In genomic region chr10:21954132-21954531, GRCh38 we compare ENCODE assay signal across 13 cellular contexts.
DNase-seq lines count a peak whose midpoint lies in the region; ATAC-seq and TF ChIP-seq lines count a peak whose summit lies in the region.
"Had no signal": no experiment of that assay in that cellular context is flagged by ENCODE, and none has a peak within 500 bp of the region (broad histone marks: within the 10 kb centered on the region; RNA-seq: fewer than 3 reads in every experiment).

No MANE protein-coding gene starts in this region.

- H3K4me1 ChIP-seq in adipocyte (ENCODE audit: control insufficient read depth, insufficient read depth, low read length), result peaks cover 3% of the 10 kb centered on the region
- H3K4me1 ChIP-seq: breast epithelium, parathyroid adenoma had no signal

- H3K9ac ChIP-seq in adipocyte (ENCODE audit: low read length), result peak overlapping the region; percentile 20
- H3K9ac ChIP-seq: parathyroid adenoma had no signal

- H3K36me3 ChIP-seq in GM06990 (ENCODE audit: control insufficient read depth, insufficient read depth, low read length), result no peaks in the 10 kb centered on the region
- no peaks in the 10 kb centered on the region for H3K36me3 ChIP-seq in adipocyte (ENCODE audit: control insufficient read depth, insufficient read depth, low read length, severe bottlenecking)
- H3K36me3 ChIP-seq: breast epithelium, MG63 had no signal

- H3K27me3 ChIP-seq in GM06990 (replicated peaks; ENCODE audit: control insufficient read depth, insufficient read depth, low read length) (no peaks in the 10 kb centered on the region), adipocyte (replicated peaks; ENCODE audit: control insufficient read depth, insufficient read depth, low read length) (no peaks in the 10 kb centered on the region)
- H3K27me3 ChIP-seq: breast epithelium, MG63 had no signal

- no peak overlapping the region for H3K4me3 ChIP-seq in GM06990 (replicated peaks; ENCODE audit: low read depth, low read length)
- no peak overlapping the region for H3K4me3 ChIP-seq in adipocyte (ENCODE audit: low read length)
- H3K4me3 ChIP-seq: breast epithelium, MG63 had no signal

- DNase-seq in GM06990 (ENCODE audit: extremely low read depth, insufficient read length), result peak; percentile 39
- no peak for DNase-seq in adipocyte (ENCODE audit: low read depth)
- no peak for DNase-seq in HuH-7.5 (ENCODE audit: low spot score)
- no peak for DNase-seq in SHP77 treated with DMSO at 0.1 percent for 48 hours (lab: John Stamatoyannopoulos, UW)
- DNase-seq in activated CD4-positive, alpha-beta T cell treated with anti-CD3 and anti-CD28 coated beads for 1 hour, result no peak
- no peak for DNase-seq in NCI-H2227 (lab: John Stamatoyannopoulos, UW; ENCODE audit: unreplicated experiment)
- DNase-seq: MG63, NCI-H345 had no signal

- H3K9me3 ChIP-seq in adipocyte (ENCODE audit: control insufficient read depth, low read length), result no peaks in the 10 kb centered on the region
- H3K9me3 ChIP-seq: breast epithelium, MG63 had no signal

- ATAC-seq in GM21367 (IDR thresholded peaks at IDR 0.05; ENCODE audit: unreplicated experiment), result peak; percentile 78
- ATAC-seq in HG03520 (IDR thresholded peaks at IDR 0.05; ENCODE audit: unreplicated experiment), result peak; percentile 57
- ATAC-seq: Panc1 had no signal

- no peak for TF ChIP-seq CTCF in GM06990 (IDR thresholded peaks at IDR 0.05; ENCODE audit: insufficient read depth, low read length, poor library complexity, severe bottlenecking)
